ENCODE assay signal across 17 cellular contexts in genomic region chr3:48628277-48629017, GRCh38. TPM values are rescaled to one million over a fixed set of nuclear protein-coding genes. Genes with fewer than 3 reads are reported as not detected.
DNase-seq lines count a peak whose midpoint lies in the region; ATAC-seq and TF ChIP-seq lines count a peak whose summit lies in the region.
"Had no signal": no experiment of that assay in that cellular context is flagged by ENCODE, and none has a peak within 500 bp of the region (broad histone marks: within the 10 kb centered on the region; RNA-seq: fewer than 3 reads in every experiment).

No MANE protein-coding gene starts in this region.

- H3K4me3 ChIP-seq in HEK293 (ENCODE audit: low read depth, low read length): no peak overlapping the region
- H3K4me3 ChIP-seq: BLaER1 had no signal

- H3K27ac Mint-ChIP-seq in natural killer cell treated with Interleukin-12 subunit alpha and Interleukin-12 subunit beta and Interleukin-15 and Interleukin-18, amount 100 ng/mL, for 72 hours: peak overlapping the region in 1 of 2 donors; percentile 31
- H3K27ac Mint-ChIP-seq in natural killer cell (peak overlapping the region in 1 of 2 donors; percentile 8), endothelial cell (ENCODE audit: unreplicated experiment) (no peak overlapping the region), immature natural killer cell (no peak overlapping the region)
- H3K27ac Mint-ChIP-seq in stimulated activated effector memory CD8-positive, alpha-beta T cell treated with anti-CD3 and anti-CD28 coated beads, Interleukin-12 subunit alpha, Interleukin-12 subunit beta, amount 100 ng/mL, for 72 hours: peak overlapping the region; percentile 61
- H3K27ac Mint-ChIP-seq: CD4-positive, CD25-positive, alpha-beta regulatory T cell had no signal

- no peak for TF ChIP-seq CTCF in natural killer cell (IDR thresholded peaks at IDR 0.05)
- TF ChIP-seq CTCF in HEK293 (tag by site-specific recombination; IDR thresholded peaks at IDR 0.05): no peak
- no peak for TF ChIP-seq CTCF in endothelial cell (IDR thresholded peaks at IDR 0.05; ENCODE audit: unreplicated experiment)

- peak; percentile 34 for DNase-seq in natural killer cell treated with Interleukin-12 subunit alpha and Interleukin-12 subunit beta and Interleukin-15 and Interleukin-18, amount 100 ng/mL, for 72 hours (ENCODE audit: low spot score)
- no peak for DNase-seq in natural killer cell
- DNase-seq in endothelial cell (ENCODE audit: low spot score): no peak
- DNase-seq in stimulated activated effector memory CD8-positive, alpha-beta T cell treated with anti-CD3 and anti-CD28 coated beads, Interleukin-12 subunit alpha, Interleukin-12 subunit beta, amount 100 ng/mL, for 72 hours (ENCODE audit: low spot score in 2 of 2): no peak
- no peak for DNase-seq in NAMALWA (ENCODE audit: low spot score)
- DNase-seq in immature natural killer cell: no peak
- no peak for DNase-seq in activated naive CD4-positive, alpha-beta T cell treated with anti-CD3 and anti-CD28 coated beads, Interleukin-2, amount 50 U/mL, for 16 hours
- DNase-seq: AML-193; CD4-positive, CD25-positive, alpha-beta regulatory T cell; DMS53; GF-D8 had no signal

- POLR2A ChIA-PET in HEK293 (lab: Yijun Ruan, JAX): no interaction called here

- CTCF ChIA-PET in HEK293 (lab: Yijun Ruan, JAX): interaction anchor here (0.6 kb wide), 1 partner anchor 361 kb away, joined by 3 read pairs; no protein-coding TSS in a partner anchor

- H3K36me3 Mint-ChIP-seq in natural killer cell treated with Interleukin-12 subunit alpha and Interleukin-12 subunit beta and Interleukin-15 and Interleukin-18, amount 100 ng/mL, for 72 hours: peaks cover 10% of the 10 kb centered on the region
- H3K36me3 Mint-ChIP-seq in natural killer cell (no peaks in the 10 kb centered on the region), endothelial cell (ENCODE audit: low read depth, unreplicated experiment) (peaks cover 45% of the 10 kb centered on the region), immature natural killer cell (peaks cover 0 to 4% (median 4%) of the 10 kb centered on the region in 3 donors)
- H3K36me3 Mint-ChIP-seq in stimulated activated effector memory CD8-positive, alpha-beta T cell treated with anti-CD3 and anti-CD28 coated beads, Interleukin-12 subunit alpha, Interleukin-12 subunit beta, amount 100 ng/mL, for 72 hours: peaks cover 55% of the 10 kb centered on the region

- intact Hi-C loops in natural killer cell (cut with micrococcal nuclease): no loop called here

- no peak for ATAC-seq in natural killer cell treated with Interleukin-12 subunit alpha and Interleukin-12 subunit beta and Interleukin-15 and Interleukin-18, amount 100 ng/mL, for 72 hours
- ATAC-seq in natural killer cell: no peak
- ATAC-seq in stimulated activated effector memory CD8-positive, alpha-beta T cell treated with anti-CD3 and anti-CD28 coated beads, Interleukin-12 subunit alpha, Interleukin-12 subunit beta, amount 100 ng/mL, for 72 hours: no peak
- ATAC-seq: HCT116, HepG2 had no signal

- no peaks in the 10 kb centered on the region for H3K27me3 Mint-ChIP-seq in natural killer cell treated with Interleukin-12 subunit alpha and Interleukin-12 subunit beta and Interleukin-15 and Interleukin-18, amount 100 ng/mL, for 72 hours
- H3K27me3 Mint-ChIP-seq in natural killer cell (ENCODE audit: low read depth in 2 of 2): no peaks in the 10 kb centered on the region
- peaks cover 11% of the 10 kb centered on the region for H3K27me3 Mint-ChIP-seq in endothelial cell (ENCODE audit: unreplicated experiment)
- no peaks in the 10 kb centered on the region for H3K27me3 Mint-ChIP-seq in immature natural killer cell (ENCODE audit: low read depth in 3 of 3)
- H3K27me3 Mint-ChIP-seq: CD4-positive, CD25-positive, alpha-beta regulatory T cell had no signal

- H3K4me3 Mint-ChIP-seq in natural killer cell treated with Interleukin-12 subunit alpha and Interleukin-12 subunit beta and Interleukin-15 and Interleukin-18, amount 100 ng/mL, for 72 hours: no peak overlapping the region
- no peak overlapping the region for H3K4me3 Mint-ChIP-seq in natural killer cell
- H3K4me3 Mint-ChIP-seq in endothelial cell (ENCODE audit: unreplicated experiment): peak overlapping the region; percentile 70
- H3K4me3 Mint-ChIP-seq in stimulated activated effector memory CD8-positive, alpha-beta T cell treated with anti-CD3 and anti-CD28 coated beads, Interleukin-12 subunit alpha, Interleukin-12 subunit beta, amount 100 ng/mL, for 72 hours: no peak overlapping the region
- H3K4me3 Mint-ChIP-seq in immature natural killer cell: no peak overlapping the region

- H3K27ac ChIP-seq in HEK293 (ENCODE audit: extremely low read depth, low read depth, low read length): no peak overlapping the region
- H3K27ac ChIP-seq: BLaER1 had no signal

- peaks cover 0 to 87% of the 10 kb centered on the region in 2 experiments; a peak in 1 of 3 replicates for H3K36me3 ChIP-seq in HEK293 (ENCODE audit: control insufficient read depth in 2 of 2, insufficient read depth in 1 of 2, low read length in 2 of 2)

- peaks cover 0 to 6% of the 10 kb centered on the region in 2 donors for H3K4me1 Mint-ChIP-seq in natural killer cell treated with Interleukin-12 subunit alpha and Interleukin-12 subunit beta and Interleukin-15 and Interleukin-18, amount 100 ng/mL, for 72 hours (ENCODE audit: low read depth in 2 of 2)
- H3K4me1 Mint-ChIP-seq in natural killer cell (peaks cover 0 to 7% of the 10 kb centered on the region in 2 donors), endothelial cell (ENCODE audit: unreplicated experiment) (peaks cover 12% of the 10 kb centered on the region), immature natural killer cell (no peaks in the 10 kb centered on the region)
- peaks cover 13% of the 10 kb centered on the region for H3K4me1 Mint-ChIP-seq in stimulated activated effector memory CD8-positive, alpha-beta T cell treated with anti-CD3 and anti-CD28 coated beads, Interleukin-12 subunit alpha, Interleukin-12 subunit beta, amount 100 ng/mL, for 72 hours

- H3K4me1 ChIP-seq in HEK293 (ENCODE audit: control insufficient read depth, insufficient read depth, low read length): no peaks in the 10 kb centered on the region

- no peaks in the 10 kb centered on the region for H3K9me3 Mint-ChIP-seq in natural killer cell treated with Interleukin-12 subunit alpha and Interleukin-12 subunit beta and Interleukin-15 and Interleukin-18, amount 100 ng/mL, for 72 hours
- H3K9me3 Mint-ChIP-seq in natural killer cell (no peaks in the 10 kb centered on the region), endothelial cell (ENCODE audit: unreplicated experiment) (no peaks in the 10 kb centered on the region), immature natural killer cell (no peaks in the 10 kb centered on the region)
- no peaks in the 10 kb centered on the region for H3K9me3 Mint-ChIP-seq in stimulated activated effector memory CD8-positive, alpha-beta T cell treated with anti-CD3 and anti-CD28 coated beads, Interleukin-12 subunit alpha, Interleukin-12 subunit beta, amount 100 ng/mL, for 72 hours
- H3K9me3 Mint-ChIP-seq: CD4-positive, CD25-positive, alpha-beta regulatory T cell had no signal

- H3K9me3 ChIP-seq in HEK293 (ENCODE audit: control insufficient read depth, insufficient read depth, low read depth, low read length): no peaks in the 10 kb centered on the region
- H3K9me3 ChIP-seq: BLaER1 had no signal

TF ChIP-seq in HEK293, 187 proteins besides CTCF, POLR2A, EP300 and RAD21:
- TF ChIP-seq GLIS1 (tag by site-specific recombination; IDR thresholded peaks at IDR 0.05): peak; percentile 22; the same call in 1 of the 2 replicates
- no peak for TF ChIP-seq ZNF530 (tag by site-specific recombination; IDR thresholded peaks at IDR 0.05; ENCODE audit: low read depth)
- TF ChIP-seq SP7 (tag by site-specific recombination; IDR thresholded peaks at IDR 0.05): no peak
- no peak for TF ChIP-seq REPIN1 (tag by site-specific recombination; IDR thresholded peaks at IDR 0.05; ENCODE audit: low read depth)
- no peak for TF ChIP-seq ZNF658 (tag by site-specific recombination; IDR thresholded peaks at IDR 0.05)
- peak; percentile 55; the same call in 1 of the 2 replicates for TF ChIP-seq ZNF394 (tag by site-specific recombination; IDR thresholded peaks at IDR 0.05; ENCODE audit: borderline replicate concordance)
TF ChIP-seq in HEK293: peak in this region for 2.

RNA-seq across cellular contexts. Expression of gene SLC26A6, which starts 6.8 kb away (rescaled TPM):
- total RNA-seq in natural killer cell treated with Interleukin-12 subunit alpha and Interleukin-12 subunit beta and Interleukin-15 and Interleukin-18, amount 100 ng/mL, for 72 hours: 10 to 100 TPM; 31.3 to 62.4 TPM
- total RNA-seq in natural killer cell (10 to 100 TPM; 25.8 to 37.6 (median 32.3) TPM), endothelial cell (ENCODE audit: unreplicated experiment) (76.1 TPM)
- 1 to 10 TPM; 2.2 to 7.8 (median 5.1) TPM for polyA plus RNA-seq in immature natural killer cell

RNA-seq across cellular contexts. Expression of gene TMEM89, which starts 6.9 kb away (rescaled TPM):
- total RNA-seq in natural killer cell treated with Interleukin-12 subunit alpha and Interleukin-12 subunit beta and Interleukin-15 and Interleukin-18, amount 100 ng/mL, for 72 hours: not detected
- not detected for total RNA-seq in natural killer cell
- 0.44 TPM for total RNA-seq in endothelial cell (ENCODE audit: unreplicated experiment)
- polyA plus RNA-seq in immature natural killer cell: not detected
- total RNA-seq: CD4-positive, CD25-positive, alpha-beta regulatory T cell; H4; HT1080 had no signal
- polyA plus RNA-seq: CD4-positive, CD25-positive, alpha-beta regulatory T cell had no signal

RNA-seq across cellular contexts. Expression of gene UQCRC1, which starts 19.0 kb away (rescaled TPM):
- total RNA-seq in natural killer cell treated with Interleukin-12 subunit alpha and Interleukin-12 subunit beta and Interleukin-15 and Interleukin-18, amount 100 ng/mL, for 72 hours: 100 to 1,000 TPM; 171 to 211 TPM
- total RNA-seq in natural killer cell: 100 to 1,000 TPM; 117 to 139 (median 124) TPM
- total RNA-seq in endothelial cell (ENCODE audit: unreplicated experiment): 165 TPM
- polyA plus RNA-seq in immature natural killer cell: 100 to 1,000 TPM; 189 to 544 (median 231) TPM

RNA-seq across cellular contexts. Expression of gene COL7A1, which starts 33.3 kb away (rescaled TPM):
- total RNA-seq in natural killer cell treated with Interleukin-12 subunit alpha and Interleukin-12 subunit beta and Interleukin-15 and Interleukin-18, amount 100 ng/mL, for 72 hours: 1 to 10 TPM; 1.5 to 1.8 TPM
- 1 to 10 TPM in 2 of 3 donors, under 1 TPM in 1; 0.54 to 1.7 (median 1.4) TPM for total RNA-seq in natural killer cell
- 5.2 TPM for total RNA-seq in endothelial cell (ENCODE audit: unreplicated experiment)
- polyA plus RNA-seq in immature natural killer cell: not detected
- polyA plus RNA-seq: CD4-positive, CD25-positive, alpha-beta regulatory T cell had no signal

RNA-seq across cellular contexts. Expression of gene CELSR3, which starts 34.2 kb away (rescaled TPM):
- total RNA-seq in natural killer cell treated with Interleukin-12 subunit alpha and Interleukin-12 subunit beta and Interleukin-15 and Interleukin-18, amount 100 ng/mL, for 72 hours: 10 to 100 TPM in 1 of 2 donors, 1 to 10 TPM in 1; 4.4 to 20.1 TPM
- 1 to 10 TPM; 2.0 to 3.4 (median 2.6) TPM for total RNA-seq in natural killer cell
- 7.6 TPM for total RNA-seq in endothelial cell (ENCODE audit: unreplicated experiment)
- under 1 TPM in 2 of 3 donors, not detected in 1; 0.46 to 0.48 TPM for polyA plus RNA-seq in immature natural killer cell
